32 cellular contexts compared by ENCODE assay signal in the genomic region with DNA sequence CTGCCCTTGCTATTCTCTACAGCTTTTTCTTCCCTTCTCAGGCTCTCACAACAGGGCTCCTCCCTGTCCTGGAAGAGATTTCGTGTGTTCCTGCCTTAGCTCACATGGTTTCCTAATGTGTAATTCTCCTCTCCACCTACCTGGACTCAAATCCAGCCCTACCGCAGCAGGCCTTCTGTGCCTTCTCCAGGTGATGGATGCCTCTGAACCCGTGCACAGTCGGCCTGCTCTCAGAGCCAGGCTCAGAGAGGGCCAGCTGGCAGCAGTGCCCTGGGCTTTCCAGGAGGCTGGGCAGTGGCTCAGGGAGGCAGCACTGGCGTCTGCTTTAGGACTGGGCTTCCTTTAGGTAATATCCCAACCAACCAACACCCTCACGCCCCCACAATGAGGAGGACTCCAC.
"Had no signal": no experiment of that assay in that cellular context is flagged by ENCODE, and none has a peak within 500 bp of the region (broad histone marks: within the 10 kb centered on the region; RNA-seq: fewer than 3 reads in every experiment).

No MANE protein-coding gene starts in this region.

- H3K27ac ChIP-seq: adrenal gland, body of pancreas, esophagus muscularis mucosa, foreskin keratinocyte, gastrocnemius medialis, heart left ventricle, VCaP had no signal

- H3K36me3 Mint-ChIP-seq: activated CD4-positive, alpha-beta memory T cell treated with anti-CD3 and anti-CD28 coated beads for 36 hours; activated CD8-positive, alpha-beta memory T cell treated with anti-CD3 and anti-CD28 coated beads, Interleukin-2, amount 10 ng/mL, durations not matched to agents 7 days and 5 days; activated naive CD4-positive, alpha-beta T cell treated with anti-CD3 and anti-CD28 coated beads, Interleukin-2, amount 50 U/mL, for 24 hours; activated naive CD8-positive, alpha-beta T cell treated with anti-CD3 and anti-CD28 coated beads for 36 hours had no signal

- H3K27me3 Mint-ChIP-seq: activated CD8-positive, alpha-beta memory T cell treated with anti-CD3 and anti-CD28 coated beads, Interleukin-2, amount 10 ng/mL, durations not matched to agents 7 days and 5 days; activated naive CD8-positive, alpha-beta T cell treated with anti-CD3 and anti-CD28 coated beads for 36 hours; activated naive CD8-positive, alpha-beta T cell treated with anti-CD3 and anti-CD28 coated beads, Interleukin-2, amount 50 U/mL, for 24 hours had no signal

- H3K4me3 ChIP-seq: adrenal gland, body of pancreas, esophagus muscularis mucosa, gastrocnemius medialis, heart left ventricle had no signal

- H3K4me3 Mint-ChIP-seq: activated CD4-positive, alpha-beta memory T cell treated with anti-CD3 and anti-CD28 coated beads for 36 hours; activated CD8-positive, alpha-beta memory T cell treated with anti-CD3 and anti-CD28 coated beads, Interleukin-2, amount 10 ng/mL, durations not matched to agents 7 days and 5 days; activated CD8-positive, alpha-beta T cell treated with anti-CD3 and anti-CD28 coated beads, Interleukin-2, amount 10 ng/mL, durations not matched to agents 7 days and 5 days; activated naive CD4-positive, alpha-beta T cell treated with anti-CD3 and anti-CD28 coated beads for 36 hours; activated naive CD4-positive, alpha-beta T cell treated with anti-CD3 and anti-CD28 coated beads, Interleukin-2, amount 50 U/mL, for 24 hours; activated naive CD8-positive, alpha-beta T cell treated with anti-CD3 and anti-CD28 coated beads for 36 hours; activated naive CD8-positive, alpha-beta T cell treated with anti-CD3 and anti-CD28 coated beads, Interleukin-2, amount 50 U/mL, for 24 hours; activated T-helper 1 cell treated with anti-CD3 and anti-CD28 coated beads, Interleukin-12 subunit alpha, Interleukin-12 subunit beta, Interleukin-2, Interleukin-4 antibody, amounts not matched to agents 30 ng/mL and 10 ng/mL and 1 ng/mL, durations not matched to agents 14 hours and 24 hours and 36 hours; effector memory CD8-positive, alpha-beta T cell; WTC11 had no signal

- H3K27me3 ChIP-seq: adrenal gland, body of pancreas, esophagus muscularis mucosa, foreskin keratinocyte had no signal

- H3K4me1 ChIP-seq: adrenal gland, body of pancreas, foreskin keratinocyte, gastrocnemius medialis had no signal

- H3K36me3 ChIP-seq: adrenal gland, esophagus muscularis mucosa, gastrocnemius medialis, heart left ventricle had no signal

- H3K4me1 Mint-ChIP-seq: activated CD8-positive, alpha-beta memory T cell treated with anti-CD3 and anti-CD28 coated beads, Interleukin-2, amount 10 ng/mL, durations not matched to agents 7 days and 5 days; activated naive CD4-positive, alpha-beta T cell treated with anti-CD3 and anti-CD28 coated beads, Interleukin-2, amount 50 U/mL, for 24 hours; activated naive CD8-positive, alpha-beta T cell treated with anti-CD3 and anti-CD28 coated beads for 36 hours; activated naive CD8-positive, alpha-beta T cell treated with anti-CD3 and anti-CD28 coated beads, Interleukin-2, amount 50 U/mL, for 24 hours had no signal

- H3K9me3 ChIP-seq: adrenal gland, body of pancreas, esophagus muscularis mucosa, gastrocnemius medialis, heart left ventricle had no signal

- H3K9me3 Mint-ChIP-seq: activated CD4-positive, alpha-beta memory T cell treated with anti-CD3 and anti-CD28 coated beads for 36 hours; activated naive CD4-positive, alpha-beta T cell treated with anti-CD3 and anti-CD28 coated beads for 36 hours; activated naive CD4-positive, alpha-beta T cell treated with anti-CD3 and anti-CD28 coated beads, Interleukin-2, amount 50 U/mL, for 24 hours; activated naive CD8-positive, alpha-beta T cell treated with anti-CD3 and anti-CD28 coated beads for 36 hours; activated naive CD8-positive, alpha-beta T cell treated with anti-CD3 and anti-CD28 coated beads, Interleukin-2, amount 50 U/mL, for 24 hours; activated T-helper 1 cell treated with anti-CD3 and anti-CD28 coated beads, Interleukin-12 subunit alpha, Interleukin-12 subunit beta, Interleukin-2, Interleukin-4 antibody, amounts not matched to agents 30 ng/mL and 10 ng/mL and 1 ng/mL, durations not matched to agents 14 hours and 24 hours and 36 hours; activated T-helper 2 cell treated with anti-CD3 and anti-CD28 coated beads, Interferon-gamma antibody, Interleukin-2, Interleukin-4, amounts not matched to agents 10 μg/mL and 5 μg/mL and 100 μg/mL, durations not matched to agents 14 hours and 24 hours and 36 hours; effector memory CD8-positive, alpha-beta T cell had no signal

- ATAC-seq: activated CD8-positive, alpha-beta memory T cell treated with anti-CD3 and anti-CD28 coated beads, Interleukin-2, amount 10 ng/mL, durations not matched to agents 7 days and 5 days; activated CD8-positive, alpha-beta T cell treated with anti-CD3 and anti-CD28 coated beads, Interleukin-2, amount 10 ng/mL, durations not matched to agents 7 days and 5 days; activated naive CD8-positive, alpha-beta T cell treated with anti-CD3 and anti-CD28 coated beads, Interleukin-2, amount 50 U/mL, for 24 hours; body of pancreas; effector memory CD8-positive, alpha-beta T cell; foreskin keratinocyte; gastrocnemius medialis; heart left ventricle; WTC11 had no signal

- DNase-seq: activated CD4-positive, alpha-beta memory T cell treated with anti-CD3 and anti-CD28 coated beads for 36 hours; activated CD4-positive, alpha-beta T cell treated with anti-CD3 and anti-CD28 coated beads for 1 hour; activated CD4-positive, alpha-beta T cell treated with anti-CD3 and anti-CD28 coated beads for 4 hours; activated CD8-positive, alpha-beta memory T cell treated with anti-CD3 and anti-CD28 coated beads, Interleukin-2, amount 10 ng/mL, durations not matched to agents 7 days and 5 days; activated CD8-positive, alpha-beta memory T cell treated with anti-CD3 and anti-CD28 coated beads, Interleukin-2, amount 50 U/mL, for 4 hours; activated CD8-positive, alpha-beta T cell treated with anti-CD3 and anti-CD28 coated beads, Interleukin-2, amount 10 ng/mL, durations not matched to agents 7 days and 5 days; activated effector memory CD4-positive, alpha-beta T cell treated with anti-CD3 and anti-CD28 coated beads, Interleukin-2, amount 50 U/mL, for 16 hours; activated naive CD4-positive, alpha-beta T cell treated with anti-CD3 and anti-CD28 coated beads for 36 hours; activated naive CD8-positive, alpha-beta T cell treated with anti-CD3 and anti-CD28 coated beads for 36 hours; activated naive CD8-positive, alpha-beta T cell treated with anti-CD3 and anti-CD28 coated beads, Interleukin-2, amount 50 U/mL, for 24 hours; activated T-cell treated with anti-CD3 and anti-CD28 coated beads, Interleukin-2, amount 50 U/mL, for 1 hour; activated T-cell treated with anti-CD3 and anti-CD28 coated beads, Interleukin-2, amount 50 U/mL, for 48 hours; adrenal gland; amygdala; aorta; body of pancreas; cortex of kidney; dermis blood vessel endothelial cell; effector CD4-positive, alpha-beta T cell; effector memory CD8-positive, alpha-beta T cell; erythroblast; foreskin keratinocyte; gastrocnemius medialis; glutamatergic neuron; heart left ventricle; T-helper 2 cell had no signal

- H3K27ac Mint-ChIP-seq: activated CD4-positive, alpha-beta memory T cell treated with anti-CD3 and anti-CD28 coated beads for 36 hours; activated CD8-positive, alpha-beta memory T cell treated with anti-CD3 and anti-CD28 coated beads, Interleukin-2, amount 10 ng/mL, durations not matched to agents 7 days and 5 days; activated CD8-positive, alpha-beta T cell treated with anti-CD3 and anti-CD28 coated beads, Interleukin-2, amount 10 ng/mL, durations not matched to agents 7 days and 5 days; activated naive CD4-positive, alpha-beta T cell treated with anti-CD3 and anti-CD28 coated beads for 36 hours; activated naive CD4-positive, alpha-beta T cell treated with anti-CD3 and anti-CD28 coated beads, Interleukin-2, amount 50 U/mL, for 24 hours; activated naive CD8-positive, alpha-beta T cell treated with anti-CD3 and anti-CD28 coated beads for 36 hours; activated naive CD8-positive, alpha-beta T cell treated with anti-CD3 and anti-CD28 coated beads, Interleukin-2, amount 50 U/mL, for 24 hours; activated T-helper 1 cell treated with anti-CD3 and anti-CD28 coated beads, Interleukin-12 subunit alpha, Interleukin-12 subunit beta, Interleukin-2, Interleukin-4 antibody, amounts not matched to agents 30 ng/mL and 10 ng/mL and 1 ng/mL, durations not matched to agents 14 hours and 24 hours and 36 hours; activated T-helper 2 cell treated with anti-CD3 and anti-CD28 coated beads, Interferon-gamma antibody, Interleukin-2, Interleukin-4, amounts not matched to agents 10 μg/mL and 5 μg/mL and 100 μg/mL, durations not matched to agents 14 hours and 24 hours and 36 hours; effector memory CD8-positive, alpha-beta T cell; WTC11 had no signal
